In genomic region chr15:45126535-45127158, GRCh38 we compare ENCODE assay signal across 9 cellular contexts. TPM values are rescaled to one million over a fixed set of nuclear protein-coding genes. Genes with fewer than 3 reads are reported as not detected.
DNase-seq lines count a peak whose midpoint lies in the region; ATAC-seq and TF ChIP-seq lines count a peak whose summit lies in the region.
"Had no signal": no experiment of that assay in that cellular context is flagged by ENCODE, and none has a peak within 500 bp of the region (broad histone marks: within the 10 kb centered on the region; RNA-seq: fewer than 3 reads in every experiment).

No MANE protein-coding gene starts in this region.

- H3K4me1 ChIP-seq in right cardiac atrium (ENCODE audit: control insufficient read depth, insufficient read depth, low read length) = no peaks in the 10 kb centered on the region

- H3K4me3 ChIP-seq in right cardiac atrium (ENCODE audit: low read length) = no peak overlapping the region

- intact Hi-C loops in right cardiac atrium (cut with DNase I) = no loop called here

- 67% methylated on average over 2 of the region's 2 CpGs for WGBS in right cardiac atrium

- peak; percentile 34 to 56 for DNase-seq in stimulated activated CD4-positive, alpha-beta T cell treated with anti-CD3 and anti-CD28 coated beads, Interleukin-2, amount 100 ng/mL, for 24 hours
- DNase-seq in stimulated activated CD4-positive, alpha-beta T cell treated with anti-CD3 and anti-CD28 coated beads, Interleukin-2, amount 100 ng/mL, for 48 hours = no peak
- DNase-seq in NCI-H2171 treated with DMSO at 0.1 percent for 48 hours (lab: John Stamatoyannopoulos, UW) (peak; percentile 52), astrocyte of the hippocampus (ENCODE audit: low read depth, low spot score) (peak; percentile 41), mesothelial cell of epicardium (ENCODE audit: low spot score in 2 of 2, unreplicated experiment in 2 of 2) (no peak), C1 segment of cervical spinal cord (lab: John Stamatoyannopoulos, UW) (no peak), right cardiac atrium (no peak)

- peak; percentile 27 for TF ChIP-seq CTCF in mesothelial cell of epicardium (IDR thresholded peaks at IDR 0.05; ENCODE audit: unreplicated experiment)

- no peaks in the 10 kb centered on the region for H3K36me3 Mint-ChIP-seq in mesothelial cell of epicardium

- no peak overlapping the region for H3K27ac ChIP-seq in right cardiac atrium (ENCODE audit: low read length)

- no peak overlapping the region for H3K4me3 Mint-ChIP-seq in mesothelial cell of epicardium
- H3K4me3 Mint-ChIP-seq: stimulated activated naive CD8-positive, alpha-beta T cell treated with anti-CD3 and anti-CD28 coated beads, Interleukin-15, Interleukin-2, amounts not matched to agents 100 ng/mL and 50 ng/mL, for 24 hours had no signal

- H3K9me3 ChIP-seq in right cardiac atrium (ENCODE audit: control insufficient read depth, low read length) = no peaks in the 10 kb centered on the region

- no peaks in the 10 kb centered on the region for H3K27me3 ChIP-seq in right cardiac atrium (ENCODE audit: control insufficient read depth, insufficient read depth)

- ATAC-seq in HG02759 (IDR thresholded peaks at IDR 0.05; ENCODE audit: unreplicated experiment) (no peak), right cardiac atrium (no peak)

- no peaks in the 10 kb centered on the region for H3K9me3 Mint-ChIP-seq in mesothelial cell of epicardium
- H3K9me3 Mint-ChIP-seq: stimulated activated naive CD8-positive, alpha-beta T cell treated with anti-CD3 and anti-CD28 coated beads, Interleukin-15, Interleukin-2, amounts not matched to agents 100 ng/mL and 50 ng/mL, for 24 hours had no signal

- H3K4me1 Mint-ChIP-seq in mesothelial cell of epicardium = peaks cover 14% of the 10 kb centered on the region

- peaks cover 87% of the 10 kb centered on the region for H3K27me3 Mint-ChIP-seq in mesothelial cell of epicardium (ENCODE audit: low read depth)

- no peak overlapping the region for H3K27ac Mint-ChIP-seq in mesothelial cell of epicardium
- H3K27ac Mint-ChIP-seq: stimulated activated naive CD8-positive, alpha-beta T cell treated with anti-CD3 and anti-CD28 coated beads, Interleukin-15, Interleukin-2, amounts not matched to agents 100 ng/mL and 50 ng/mL, for 24 hours had no signal

RNA-seq across cellular contexts. Expression of gene DUOXA1, which starts 3.0 kb away (rescaled TPM):
- total RNA-seq in mesothelial cell of epicardium (5.8 to 7.5 TPM (median 6.6 TPM) in 3 replicates), right cardiac atrium (1 to 10 TPM in 3 of 4 donors, under 1 TPM in 1; 0.72 to 2.1 (median 1.7) TPM)
- 1.2 TPM for polyA plus RNA-seq in right cardiac atrium

RNA-seq across cellular contexts. Expression of gene DUOX1, which starts 3.1 kb away (rescaled TPM):
- 6.8 to 7.9 TPM (median 7.2 TPM) in 3 replicates for total RNA-seq in mesothelial cell of epicardium
- total RNA-seq in right cardiac atrium = 1 to 10 TPM; 1.9 to 6.1 (median 3.6) TPM
- polyA plus RNA-seq in right cardiac atrium = 2.0 TPM

RNA-seq across cellular contexts. Expression of gene DUOXA2, which starts 12.5 kb away (rescaled TPM):
- total RNA-seq in mesothelial cell of epicardium (not detected in 3 replicates), right cardiac atrium (not detected)
- polyA plus RNA-seq in right cardiac atrium = 0.05 TPM

RNA-seq across cellular contexts. Expression of gene DUOX2, which starts 12.7 kb away (rescaled TPM):
- total RNA-seq in mesothelial cell of epicardium (1.5 to 2.3 TPM (median 1.6 TPM) in 3 replicates), right cardiac atrium (under 1 TPM; 0.39 to 0.63 (median 0.43) TPM)
- polyA plus RNA-seq in right cardiac atrium = 0.41 TPM

Comparison
In these comparisons a context has a peak if more than half of its experiments do, and no peak if none do; other contexts are left out.
1. DNase-seq: peak in stimulated activated CD4-positive, alpha-beta T cell treated with anti-CD3 and anti-CD28 coated beads, Interleukin-2, amount 100 ng/mL, for 24 hours (2 of 2), NCI-H2171 treated with DMSO at 0.1 percent for 48 hours (single experiment) and astrocyte of the hippocampus (single experiment); none in stimulated activated CD4-positive, alpha-beta T cell treated with anti-CD3 and anti-CD28 coated beads, Interleukin-2, amount 100 ng/mL, for 48 hours (0 of 2), mesothelial cell of epicardium (0 of 2), C1 segment of cervical spinal cord (0 of 14) and right cardiac atrium (0 of 3).